ENCODE assay signal across 8 cellular contexts in genomic region chr17:76072149-76072858, GRCh38. TPM values are rescaled to one million over a fixed set of nuclear protein-coding genes. Genes with fewer than 3 reads are reported as not detected.
DNase-seq lines count a peak whose midpoint lies in the region; ATAC-seq lines count a peak whose summit lies in the region.

Gene SRP68, minus strand, starts transcription at chr17:76072517. Its CDS starts 26 bp downstream, at chr17:76072491.

- DNase-seq in CD4-positive, CD25-positive, alpha-beta regulatory T cell, result peak; percentile 75 to 89 (median 77)
- DNase-seq in HS-5 (ENCODE audit: low read depth) (peak; percentile 58), NOMO-1 (lab: John Stamatoyannopoulos, UW; ENCODE audit: unreplicated experiment in 2 of 2) (peak; percentile 82 to 91), memory B cell (ENCODE audit: low spot score in 2 of 2) (peak; percentile 71 to 77)
- peak; percentile 71 to 75 for DNase-seq in activated CD8-positive, alpha-beta memory T cell treated with anti-CD3 and anti-CD28 coated beads for 4 hours (ENCODE audit: low read depth in 2 of 2)
- peak; percentile 67 to 77 (median 71) for DNase-seq in effector memory CD4-positive, alpha-beta T cell
- DNase-seq in stimulated activated CD8-positive, alpha-beta memory T cell treated with anti-CD3 and anti-CD28 coated beads, Interleukin-12 subunit alpha, Interleukin-12 subunit beta, amount 100 ng/mL, for 1 hour (ENCODE audit: low read depth), result peak; percentile 74

- no peaks in the 10 kb centered on the region for H3K9me3 ChIP-seq in CD4-positive, CD25-positive, alpha-beta regulatory T cell (ENCODE audit: control insufficient read depth in 2 of 2, low read length in 2 of 2)
- no peaks in the 10 kb centered on the region for H3K9me3 ChIP-seq in effector memory CD4-positive, alpha-beta T cell (ENCODE audit: control insufficient read depth, low read length)

- ATAC-seq in CD4-positive, CD25-positive, alpha-beta regulatory T cell (ENCODE audit: low read depth in 2 of 2), result peak; percentile 88 to 90
- ATAC-seq in GM19455 (IDR thresholded peaks at IDR 0.05; ENCODE audit: unreplicated experiment) (peak; percentile 82), memory B cell (ENCODE audit: low read depth) (peak; percentile 68)

- H3K4me1 Mint-ChIP-seq in CD4-positive, CD25-positive, alpha-beta regulatory T cell, result peaks cover 6 to 60% (median 41%) of the 10 kb centered on the region in 4 donors
- peaks cover 31% of the 10 kb centered on the region for H3K4me1 Mint-ChIP-seq in memory B cell

- H3K27me3 ChIP-seq in CD4-positive, CD25-positive, alpha-beta regulatory T cell (ENCODE audit: control insufficient read depth, insufficient read depth, low read length), result peaks cover 10% of the 10 kb centered on the region
- H3K27me3 ChIP-seq in effector memory CD4-positive, alpha-beta T cell (replicated peaks; ENCODE audit: control insufficient read depth, insufficient read depth, low read length, poor library complexity, severe bottlenecking), result peaks cover 31% of the 10 kb centered on the region

- peak within 1 kb of the TSS; percentile 80 for H3K27ac ChIP-seq in CD4-positive, CD25-positive, alpha-beta regulatory T cell (ENCODE audit: insufficient read depth, low read length, poor library complexity, severe bottlenecking)
- H3K27ac ChIP-seq in effector memory CD4-positive, alpha-beta T cell (ENCODE audit: insufficient read depth, low read length, poor library complexity, severe bottlenecking), result peak within 1 kb of the TSS; percentile 76

- peak within 1 kb of the TSS; percentile 88 for H3K4me3 ChIP-seq in CD4-positive, CD25-positive, alpha-beta regulatory T cell (ENCODE audit: low read depth, low read length)
- H3K4me3 ChIP-seq in effector memory CD4-positive, alpha-beta T cell (ENCODE audit: insufficient read depth, low read depth, low read length, poor library complexity, severe bottlenecking), result peak within 1 kb of the TSS; percentile 80

- peaks cover 60% of the 10 kb centered on the region for H3K4me1 ChIP-seq in CD4-positive, CD25-positive, alpha-beta regulatory T cell (ENCODE audit: control insufficient read depth, insufficient read depth, low read length, poor library complexity, severe bottlenecking)
- H3K4me1 ChIP-seq in effector memory CD4-positive, alpha-beta T cell (ENCODE audit: control insufficient read depth, insufficient read depth, low read length, poor library complexity, severe bottlenecking), result peaks cover 49% of the 10 kb centered on the region

- H3K36me3 ChIP-seq in CD4-positive, CD25-positive, alpha-beta regulatory T cell (ENCODE audit: control insufficient read depth, insufficient read depth, low read length), result peaks cover 12% of the 10 kb centered on the region
- peaks cover 14% of the 10 kb centered on the region for H3K36me3 ChIP-seq in effector memory CD4-positive, alpha-beta T cell (ENCODE audit: control insufficient read depth, insufficient read depth, low read length)

- H3K27ac Mint-ChIP-seq in CD4-positive, CD25-positive, alpha-beta regulatory T cell, result peak within 1 kb of the TSS; percentile 82 to 98 (median 97)
- peak within 1 kb of the TSS; percentile 95 for H3K27ac Mint-ChIP-seq in memory B cell

- H3K36me3 Mint-ChIP-seq in CD4-positive, CD25-positive, alpha-beta regulatory T cell, result peaks cover 6% of the 10 kb centered on the region
- H3K36me3 Mint-ChIP-seq in memory B cell, result peaks cover 5% of the 10 kb centered on the region

- H3K27me3 Mint-ChIP-seq in CD4-positive, CD25-positive, alpha-beta regulatory T cell, result peaks cover 33% of the 10 kb centered on the region
- H3K27me3 Mint-ChIP-seq in memory B cell, result peaks cover 16% of the 10 kb centered on the region

- peaks cover 0 to 1% (median 0%) of the 10 kb centered on the region in 7 donors for H3K9me3 Mint-ChIP-seq in CD4-positive, CD25-positive, alpha-beta regulatory T cell
- H3K9me3 Mint-ChIP-seq in memory B cell, result no peaks in the 10 kb centered on the region

- H3K4me3 Mint-ChIP-seq in CD4-positive, CD25-positive, alpha-beta regulatory T cell, result peak within 1 kb of the TSS; percentile 87 to 98 (median 96)
- H3K4me3 Mint-ChIP-seq in memory B cell, result peak within 1 kb of the TSS; percentile 97

RNA-seq across cellular contexts. Expression of gene SRP68, which starts in this region (rescaled TPM):
- total RNA-seq in CD4-positive, CD25-positive, alpha-beta regulatory T cell, result 68.8 TPM
- 10 to 100 TPM; 71.6 to 81.0 (median 74.5) TPM for polyA plus RNA-seq in CD4-positive, CD25-positive, alpha-beta regulatory T cell

Comparison
In these comparisons a context has a peak if more than half of its experiments do, and no peak if none do; other contexts are left out.
1. Peak in every context shown above with its lines: DNase-seq, ATAC-seq, H3K4me3 ChIP-seq and H3K27ac ChIP-seq.